28 cellular contexts compared by ENCODE assay signal in the genomic region with DNA sequence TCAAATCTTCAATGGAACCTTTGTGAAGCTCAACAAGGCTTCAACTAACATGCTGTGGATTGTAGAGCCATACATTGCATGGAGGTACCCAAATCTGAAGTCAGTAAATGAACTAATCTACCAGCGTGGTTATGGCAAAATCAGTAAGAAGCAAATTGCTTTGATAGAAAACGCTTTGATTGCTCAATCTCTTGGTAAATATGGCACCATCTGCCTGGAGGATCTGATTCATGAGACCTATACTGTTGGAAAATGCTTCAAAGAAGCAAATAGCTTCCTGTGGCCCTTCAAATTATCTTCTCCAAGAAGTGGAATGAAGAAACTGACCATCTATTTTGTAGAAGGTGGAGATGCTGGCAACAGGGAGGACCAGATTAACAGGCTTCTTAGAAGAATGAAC.
"Had no signal": no experiment of that assay in that cellular context is flagged by ENCODE, and none has a peak within 500 bp of the region (broad histone marks: within the 10 kb centered on the region; RNA-seq: fewer than 3 reads in every experiment).

No MANE protein-coding gene starts in this region.

- H3K36me3 Mint-ChIP-seq: activated naive CD4-positive, alpha-beta T cell treated with anti-CD3 and anti-CD28 coated beads, Interleukin-2, amount 50 U/mL, for 72 hours had no signal

- H3K27me3 ChIP-seq: adrenal gland, body of pancreas, breast epithelium, Peyer's patch, SJSA1 had no signal

- H3K27me3 Mint-ChIP-seq: activated CD8-positive, alpha-beta T cell treated with anti-CD3 and anti-CD28 coated beads for 36 hours; activated T-cell treated with anti-CD3 and anti-CD28 coated beads, Interleukin-2, amount 50 U/mL, for 24 hours had no signal

- H3K4me3 Mint-ChIP-seq: activated CD4-positive, alpha-beta T cell treated with anti-CD3 and anti-CD28 coated beads, Interleukin-2, amount 10 ng/mL, durations not matched to agents 24 days and 14 days; activated CD8-positive, alpha-beta T cell treated with anti-CD3 and anti-CD28 coated beads for 36 hours; activated naive CD4-positive, alpha-beta T cell treated with anti-CD3 and anti-CD28 coated beads for 36 hours; activated T-cell treated with anti-CD3 and anti-CD28 coated beads, Interleukin-2, amount 50 U/mL, for 24 hours; activated T-helper 1 cell treated with anti-CD3 and anti-CD28 coated beads, Interleukin-12 subunit alpha, Interleukin-12 subunit beta, Interleukin-2, Interleukin-4 antibody, amounts not matched to agents 30 ng/mL and 10 ng/mL and 1 ng/mL, durations not matched to agents 14 hours and 24 hours and 36 hours; T-helper 1 cell treated with Interleukin-12 subunit alpha and Interleukin-12 subunit beta and Interleukin-4 antibody, amounts not matched to agents 30 μg/mL and 1 μg/mL, for 36 hours; T-helper 2 cell treated with Interferon-gamma antibody and Interleukin-4, amounts not matched to agents 5 μg/mL and 100 μg/mL, for 36 hours had no signal

- H3K9ac ChIP-seq: SK-N-SH had no signal

- ATAC-seq: activated CD8-positive, alpha-beta T cell treated with anti-CD3 and anti-CD28 coated beads for 36 hours; activated naive CD4-positive, alpha-beta T cell treated with anti-CD3 and anti-CD28 coated beads, Interleukin-2, amount 50 U/mL, for 72 hours; body of pancreas; PC-3 had no signal

- H3K4me3 ChIP-seq: adrenal gland, body of pancreas, breast epithelium, Peyer's patch, SJSA1 had no signal

- H3K4me1 ChIP-seq: adrenal gland, body of pancreas, breast epithelium, Peyer's patch, SJSA1 had no signal

- H3K27ac ChIP-seq: adrenal gland, body of pancreas, breast epithelium, Peyer's patch, SJSA1 had no signal

- H3K4me1 Mint-ChIP-seq: activated CD4-positive, alpha-beta T cell treated with anti-CD3 and anti-CD28 coated beads, Interleukin-2, amount 10 ng/mL, durations not matched to agents 24 days and 14 days had no signal

- H3K9me3 Mint-ChIP-seq: activated CD4-positive, alpha-beta T cell treated with anti-CD3 and anti-CD28 coated beads, Interleukin-2, amount 10 ng/mL, durations not matched to agents 24 days and 14 days; activated CD8-positive, alpha-beta T cell treated with anti-CD3 and anti-CD28 coated beads for 36 hours; activated naive CD4-positive, alpha-beta T cell treated with anti-CD3 and anti-CD28 coated beads for 36 hours; activated naive CD4-positive, alpha-beta T cell treated with anti-CD3 and anti-CD28 coated beads, Interleukin-2, amount 50 U/mL, for 72 hours; activated T-cell treated with anti-CD3 and anti-CD28 coated beads, Interleukin-2, amount 50 U/mL, for 24 hours; activated T-helper 1 cell treated with anti-CD3 and anti-CD28 coated beads, Interleukin-12 subunit alpha, Interleukin-12 subunit beta, Interleukin-2, Interleukin-4 antibody, amounts not matched to agents 30 ng/mL and 10 ng/mL and 1 ng/mL, durations not matched to agents 14 hours and 24 hours and 36 hours; T-helper 1 cell treated with Interleukin-12 subunit alpha and Interleukin-12 subunit beta and Interleukin-4 antibody, amounts not matched to agents 30 μg/mL and 1 μg/mL, for 36 hours; T-helper 2 cell treated with Interferon-gamma antibody and Interleukin-4, amounts not matched to agents 5 μg/mL and 100 μg/mL, for 36 hours had no signal

- DNase-seq: activated CD4-positive, alpha-beta T cell treated with anti-CD3 and anti-CD28 coated beads, Interleukin-2, amount 10 ng/mL, durations not matched to agents 24 days and 14 days; activated CD4-positive, alpha-beta T cell treated with anti-CD3 and anti-CD28 coated beads, Interleukin-2, amount 50 U/mL, for 4 hours; activated CD8-positive, alpha-beta T cell treated with anti-CD3 and anti-CD28 coated beads for 36 hours; activated gamma-delta T cell treated with Interleukin-2 at 50 U/mL for 16 hours; activated naive CD4-positive, alpha-beta T cell treated with anti-CD3 and anti-CD28 coated beads for 36 hours; activated T-cell treated with anti-CD3 and anti-CD28 coated beads, Interleukin-2, amount 50 U/mL, for 24 hours; adrenal gland; body of pancreas; central memory CD4-positive, alpha-beta T cell; NCI-H1105; NCI-H1417 treated with DMSO at 0.1 percent for 48 hours; NCI-H187 treated with DMSO at 0.1 percent for 48 hours; NCI-H2081; NCI-H226; NCI-H524 treated with DMSO at 0.1 percent for 48 hours; NCI-H748 treated with DMSO at 0.1 percent for 48 hours; NK-92 treated with Interleukin-12 subunit alpha and Interleukin-12 subunit beta, amount 100 ng/mL, for 24 hours; PC-3; Peyer's patch; RPMI8226; SHP77 treated with DMSO at 0.1 percent for 48 hours; SK-N-SH had no signal

- H3K27ac Mint-ChIP-seq: activated CD4-positive, alpha-beta T cell treated with anti-CD3 and anti-CD28 coated beads, Interleukin-2, amount 10 ng/mL, durations not matched to agents 24 days and 14 days; activated CD8-positive, alpha-beta T cell treated with anti-CD3 and anti-CD28 coated beads for 36 hours; activated naive CD4-positive, alpha-beta T cell treated with anti-CD3 and anti-CD28 coated beads for 36 hours; activated naive CD4-positive, alpha-beta T cell treated with anti-CD3 and anti-CD28 coated beads, Interleukin-2, amount 50 U/mL, for 72 hours; activated T-cell treated with anti-CD3 and anti-CD28 coated beads, Interleukin-2, amount 50 U/mL, for 24 hours; activated T-helper 1 cell treated with anti-CD3 and anti-CD28 coated beads, Interleukin-12 subunit alpha, Interleukin-12 subunit beta, Interleukin-2, Interleukin-4 antibody, amounts not matched to agents 30 ng/mL and 10 ng/mL and 1 ng/mL, durations not matched to agents 14 hours and 24 hours and 36 hours; T-helper 1 cell treated with Interleukin-12 subunit alpha and Interleukin-12 subunit beta and Interleukin-4 antibody, amounts not matched to agents 30 μg/mL and 1 μg/mL, for 36 hours; T-helper 2 cell treated with Interferon-gamma antibody and Interleukin-4, amounts not matched to agents 5 μg/mL and 100 μg/mL, for 36 hours had no signal

- H3K4me2 ChIP-seq: SK-N-SH had no signal

- H3K9me3 ChIP-seq: adrenal gland, body of pancreas, breast epithelium, Peyer's patch, SJSA1, SK-N-SH had no signal

- H3K36me3 ChIP-seq: adrenal gland, breast epithelium, Peyer's patch, SJSA1 had no signal
